Comparison of ENCODE assay signal across 17 cellular contexts in genomic region chr5:160500776-160501175, GRCh38.
A peak's percentile ranks its signal among the peaks of the same experiment; 100 is the strongest.
DNase-seq lines count a peak whose midpoint lies in the region; ATAC-seq and TF ChIP-seq lines count a peak whose summit lies in the region.
"Had no signal": no experiment of that assay in that cellular context is flagged by ENCODE, and none has a peak within 500 bp of the region (broad histone marks: within the 10 kb centered on the region; RNA-seq: fewer than 3 reads in every experiment).

No MANE protein-coding gene starts in this region.

- peak; percentile 54 for ATAC-seq in HG03175 (IDR thresholded peaks at IDR 0.05; ENCODE audit: unreplicated experiment)
- ATAC-seq: activated CD8-positive, alpha-beta T cell treated with anti-CD3 and anti-CD28 coated beads for 36 hours had no signal

- H3K4me1 Mint-ChIP-seq in chondrocyte (ENCODE audit: low read depth): no peaks in the 10 kb centered on the region
- H3K4me1 Mint-ChIP-seq: mesothelial cell of epicardium had no signal

- H3K36me3 Mint-ChIP-seq in chondrocyte (ENCODE audit: low read depth): no peaks in the 10 kb centered on the region
- H3K36me3 Mint-ChIP-seq: mesothelial cell of epicardium had no signal

- no peak overlapping the region for H3K27ac Mint-ChIP-seq in chondrocyte (ENCODE audit: unreplicated experiment)
- H3K27ac Mint-ChIP-seq: activated CD8-positive, alpha-beta T cell treated with anti-CD3 and anti-CD28 coated beads for 36 hours; mesothelial cell of epicardium had no signal

- TF ChIP-seq CTCF in chondrocyte (IDR thresholded peaks at IDR 0.05): no peak

- DNase-seq in DMS53 (lab: John Stamatoyannopoulos, UW) (peak; percentile 14), DMS53 treated with DMSO at 0.1 percent for 48 hours (lab: John Stamatoyannopoulos, UW; ENCODE audit: unreplicated experiment) (no peak), SKM-1 (lab: John Stamatoyannopoulos, UW; ENCODE audit: unreplicated experiment) (peak; percentile 74), putamen (ENCODE audit: low spot score) (peak; percentile 8), chondrocyte (ENCODE audit: low spot score) (no peak), activated gamma-delta T cell (lab: John Stamatoyannopoulos, UW) (no peak)
- no peak for DNase-seq in activated CD4-positive, alpha-beta T cell treated with anti-CD3 and anti-CD28 coated beads for 1 hour
- DNase-seq: 8988T; activated CD8-positive, alpha-beta T cell treated with anti-CD3 and anti-CD28 coated beads for 36 hours; activated effector memory CD4-positive, alpha-beta T cell treated with anti-CD3 and anti-CD28 coated beads, Interleukin-2, amount 50 U/mL, for 16 hours; NCI-H1092 treated with DMSO at 0.1 percent for 48 hours; NCI-H345; pancreas; stimulated activated CD4-positive, alpha-beta T cell treated with anti-CD3 and anti-CD28 coated beads, Interleukin-15, amount 100 ng/mL, for 24 hours; T1000 had no signal

- H3K4me3 Mint-ChIP-seq in chondrocyte (ENCODE audit: unreplicated experiment): no peak overlapping the region
- H3K4me3 Mint-ChIP-seq: activated CD8-positive, alpha-beta T cell treated with anti-CD3 and anti-CD28 coated beads for 36 hours; mesothelial cell of epicardium had no signal

- no peaks in the 10 kb centered on the region for H3K9me3 Mint-ChIP-seq in chondrocyte (ENCODE audit: low read depth)
- H3K9me3 Mint-ChIP-seq: activated CD8-positive, alpha-beta T cell treated with anti-CD3 and anti-CD28 coated beads for 36 hours; mesothelial cell of epicardium had no signal

- H3K27me3 Mint-ChIP-seq in chondrocyte (ENCODE audit: low read depth): peaks cover 33% of the 10 kb centered on the region
- H3K27me3 Mint-ChIP-seq: activated CD8-positive, alpha-beta T cell treated with anti-CD3 and anti-CD28 coated beads for 36 hours had no signal

Comparison
In these comparisons a context has a peak if more than half of its experiments do, and no peak if none do; other contexts are left out.
1. DNase-seq: peak in DMS53 (single experiment), SKM-1 (single experiment) and putamen (single experiment); none in DMS53 treated with DMSO at 0.1 percent for 48 hours (single experiment), chondrocyte (single experiment), activated CD4-positive, alpha-beta T cell treated with anti-CD3 and anti-CD28 coated beads for 1 hour (single experiment) and activated gamma-delta T cell (single experiment).